15 cellular contexts compared by ENCODE assay signal in genomic region chr7:98149293-98149692, GRCh38. TPM values are rescaled to one million over a fixed set of nuclear protein-coding genes. Genes with fewer than 3 reads are reported as not detected.
A peak's percentile ranks its signal among the peaks of the same experiment; 100 is the strongest.
DNase-seq lines count a peak whose midpoint lies in the region; ATAC-seq and TF ChIP-seq lines count a peak whose summit lies in the region.
"Had no signal": no experiment of that assay in that cellular context is flagged by ENCODE, and none has a peak within 500 bp of the region (broad histone marks: within the 10 kb centered on the region; RNA-seq: fewer than 3 reads in every experiment).

No MANE protein-coding gene starts in this region.

- peaks cover 3% of the 10 kb centered on the region for H3K4me1 ChIP-seq in colonic mucosa
- H3K4me1 ChIP-seq in mucosa of rectum (ENCODE audit: control insufficient read depth in 2 of 2, insufficient read depth in 2 of 2, low read length in 2 of 2): peaks cover 8 to 10% of the 10 kb centered on the region in 2 donors
- H3K4me1 ChIP-seq in transverse colon: peaks cover 0 to 30% (median 8%) of the 10 kb centered on the region in 4 donors

- intact Hi-C loops in colonic mucosa (cut with DNase I) (no loop called here), transverse colon (cut with DNase I; ENCODE audit: low total_unique reads) (no loop called here)

- TF ChIP-seq EP300 in transverse colon (IDR thresholded peaks at IDR 0.05; ENCODE audit: low read depth): no peak

- no peak for TF ChIP-seq CTCF in colonic mucosa (IDR thresholded peaks at IDR 0.05)
- TF ChIP-seq CTCF in transverse colon (IDR thresholded peaks at IDR 0.05): no peak

- DNase-seq in colonic mucosa: peak; percentile 61
- peak; percentile 46 for DNase-seq in transverse colon
- DNase-seq in anterior cingulate cortex (lab: John Stamatoyannopoulos, UW): no peak
- DNase-seq in T-helper 2 cell: no peak
- DNase-seq: C1 segment of cervical spinal cord; Calu3; CD4-positive, alpha-beta memory T cell; COR-L47; DMS53; DMS79 treated with DMSO at 0.1 percent for 48 hours; GF-D8; GOT3 had no signal

- no peak overlapping the region for H3K4me3 ChIP-seq in colonic mucosa
- H3K4me3 ChIP-seq in mucosa of rectum (ENCODE audit: low read length in 2 of 2): peak overlapping the region in 1 of 2 donors; percentile 4
- H3K4me3 ChIP-seq in transverse colon: no peak overlapping the region
- H3K4me3 ChIP-seq: HAP-1 had no signal

- in situ Hi-C loops in transverse colon (cut with MboI; ENCODE audit: low pct_ligation_motif_present in 1 of 4, low pct_unique_long_range_greater_than_20kb in 1 of 4, low sequenced_read_pairs in 3 of 4): no loop called here

- peak overlapping the region in 1 of 2 donors; percentile 38 for H3K9ac ChIP-seq in colonic mucosa (ENCODE audit: low read depth in 2 of 2, low read length in 2 of 2)
- no peak overlapping the region for H3K9ac ChIP-seq in mucosa of rectum (ENCODE audit: low read depth in 1 of 2, low read length in 2 of 2)

- no peaks in the 10 kb centered on the region for H3K27me3 ChIP-seq in colonic mucosa
- H3K27me3 ChIP-seq in mucosa of rectum (ENCODE audit: control insufficient read depth in 2 of 2, insufficient read depth in 2 of 2, low read length in 2 of 2): no peaks in the 10 kb centered on the region
- H3K27me3 ChIP-seq in transverse colon: no peaks in the 10 kb centered on the region

- WGBS in transverse colon (ENCODE audit: low coverage in 1 of 2), 2 donors: 66 to 70% methylated on average over 4 of the region's 4 CpGs

- no peak for TF ChIP-seq POLR2A in transverse colon (IDR thresholded peaks at IDR 0.05)

- H3K27ac ChIP-seq in colonic mucosa (peak overlapping the region; percentile 70), mucosa of rectum (ENCODE audit: low read depth in 2 of 2, low read length in 2 of 2) (peak overlapping the region; percentile 71 to 83), transverse colon (peak overlapping the region; percentile 70 to 76 (median 72))

- no peaks in the 10 kb centered on the region for H3K36me3 ChIP-seq in colonic mucosa
- H3K36me3 ChIP-seq in mucosa of rectum (ENCODE audit: control insufficient read depth in 2 of 2, insufficient read depth in 2 of 2, low read length in 2 of 2): peaks cover 13 to 17% of the 10 kb centered on the region in 2 donors
- peaks cover 0 to 16% (median 6%) of the 10 kb centered on the region in 4 donors for H3K36me3 ChIP-seq in transverse colon

- no peaks in the 10 kb centered on the region for H3K9me3 ChIP-seq in colonic mucosa
- H3K9me3 ChIP-seq in mucosa of rectum (ENCODE audit: control insufficient read depth in 2 of 2, low read length in 2 of 2): no peaks in the 10 kb centered on the region
- no peaks in the 10 kb centered on the region for H3K9me3 ChIP-seq in transverse colon
- H3K9me3 ChIP-seq: HAP-1 had no signal

- ATAC-seq in GM18520 (IDR thresholded peaks at IDR 0.05; ENCODE audit: unreplicated experiment): no peak

RNA-seq across cellular contexts. Expression of gene LMTK2, which starts 42.6 kb away (rescaled TPM):
- 10 to 100 TPM; 37.2 to 61.2 TPM for total RNA-seq in colonic mucosa
- 100 to 1,000 TPM in 1 of 4 donors, 10 to 100 TPM in 3; 51.6 to 106 (median 62.2) TPM for total RNA-seq in transverse colon

Comparison
In these comparisons a context has a peak if more than half of its experiments do, and no peak if none do; other contexts are left out.
1. DNase-seq: peak in colonic mucosa (single experiment) and transverse colon (single experiment); none in anterior cingulate cortex (0 of 58) and T-helper 2 cell (0 of 5).
2. Peak in every context shown above with its lines, with median percentiles within 50 percentile points of each other: H3K27ac ChIP-seq.